Comparison of ENCODE assay signal across 2 cellular contexts in the genomic region with DNA sequence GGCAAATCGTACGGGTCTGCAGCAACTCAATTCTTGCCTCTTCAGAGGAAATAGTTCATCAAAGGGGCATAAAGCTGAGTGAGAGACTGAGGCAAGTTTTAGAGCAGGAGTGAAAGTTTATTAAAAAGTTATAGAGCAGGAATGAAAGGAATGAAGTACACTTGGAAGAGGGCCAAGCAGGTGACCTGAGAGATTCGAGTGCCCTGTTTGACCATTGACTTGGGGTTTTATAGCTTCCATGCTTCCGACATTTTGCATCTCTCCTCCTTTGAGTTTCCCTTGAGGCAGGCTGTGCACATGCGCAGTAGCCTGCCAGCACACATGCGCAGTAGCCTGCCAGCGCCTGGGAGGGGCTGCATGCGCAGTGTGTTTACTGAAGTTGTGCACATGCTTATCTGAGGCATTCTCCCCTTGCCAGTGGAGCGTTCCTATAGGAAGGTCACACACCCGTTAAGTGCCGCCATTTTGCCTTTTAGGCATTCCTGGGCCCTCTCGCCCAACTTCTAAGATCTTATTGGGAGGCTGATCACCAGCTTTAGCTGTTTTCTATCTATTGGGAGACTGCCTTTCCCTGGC.
TF ChIP-seq lines count a peak whose summit lies in the region.

No MANE protein-coding gene starts in this region.

TF ChIP-seq in K562, 482 proteins besides CTCF, POLR2A, EP300 and RAD21 (continued from another document and continues in another):
- TF ChIP-seq, protein P1, sequence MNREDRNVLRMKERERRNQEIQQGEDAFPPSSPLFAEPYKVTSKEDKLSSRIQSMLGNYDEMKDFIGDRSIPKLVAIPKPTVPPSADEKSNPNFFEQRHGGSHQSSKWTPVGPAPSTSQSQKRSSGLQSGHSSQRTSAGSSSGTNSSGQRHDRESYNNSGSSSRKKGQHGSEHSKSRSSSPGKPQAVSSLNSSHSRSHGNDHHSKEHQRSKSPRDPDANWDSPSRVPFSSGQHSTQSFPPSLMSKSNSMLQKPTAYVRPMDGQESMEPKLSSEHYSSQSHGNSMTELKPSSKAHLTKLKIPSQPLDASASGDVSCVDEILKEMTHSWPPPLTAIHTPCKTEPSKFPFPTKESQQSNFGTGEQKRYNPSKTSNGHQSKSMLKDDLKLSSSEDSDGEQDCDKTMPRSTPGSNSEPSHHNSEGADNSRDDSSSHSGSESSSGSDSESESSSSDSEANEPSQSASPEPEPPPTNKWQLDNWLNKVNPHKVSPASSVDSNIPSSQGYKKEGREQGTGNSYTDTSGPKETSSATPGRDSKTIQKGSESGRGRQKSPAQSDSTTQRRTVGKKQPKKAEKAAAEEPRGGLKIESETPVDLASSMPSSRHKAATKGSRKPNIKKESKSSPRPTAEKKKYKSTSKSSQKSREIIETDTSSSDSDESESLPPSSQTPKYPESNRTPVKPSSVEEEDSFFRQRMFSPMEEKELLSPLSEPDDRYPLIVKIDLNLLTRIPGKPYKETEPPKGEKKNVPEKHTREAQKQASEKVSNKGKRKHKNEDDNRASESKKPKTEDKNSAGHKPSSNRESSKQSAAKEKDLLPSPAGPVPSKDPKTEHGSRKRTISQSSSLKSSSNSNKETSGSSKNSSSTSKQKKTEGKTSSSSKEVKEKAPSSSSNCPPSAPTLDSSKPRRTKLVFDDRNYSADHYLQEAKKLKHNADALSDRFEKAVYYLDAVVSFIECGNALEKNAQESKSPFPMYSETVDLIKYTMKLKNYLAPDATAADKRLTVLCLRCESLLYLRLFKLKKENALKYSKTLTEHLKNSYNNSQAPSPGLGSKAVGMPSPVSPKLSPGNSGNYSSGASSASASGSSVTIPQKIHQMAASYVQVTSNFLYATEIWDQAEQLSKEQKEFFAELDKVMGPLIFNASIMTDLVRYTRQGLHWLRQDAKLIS (CRISPR knock-in tag; IDR thresholded peaks at IDR 0.05), result no peak
- TF ChIP-seq STAT5B (CRISPR knock-in tag; IDR thresholded peaks at IDR 0.05) (no peak), ZNF354B (CRISPR knock-in tag; IDR thresholded peaks at IDR 0.05) (no peak), GABPB2 (CRISPR knock-in tag; conservative IDR thresholded peaks at IDR 0.05) (no peak), L3MBTL2 (IDR thresholded peaks at IDR 0.05) (peak; percentile 76)
- TF ChIP-seq, protein P2, sequence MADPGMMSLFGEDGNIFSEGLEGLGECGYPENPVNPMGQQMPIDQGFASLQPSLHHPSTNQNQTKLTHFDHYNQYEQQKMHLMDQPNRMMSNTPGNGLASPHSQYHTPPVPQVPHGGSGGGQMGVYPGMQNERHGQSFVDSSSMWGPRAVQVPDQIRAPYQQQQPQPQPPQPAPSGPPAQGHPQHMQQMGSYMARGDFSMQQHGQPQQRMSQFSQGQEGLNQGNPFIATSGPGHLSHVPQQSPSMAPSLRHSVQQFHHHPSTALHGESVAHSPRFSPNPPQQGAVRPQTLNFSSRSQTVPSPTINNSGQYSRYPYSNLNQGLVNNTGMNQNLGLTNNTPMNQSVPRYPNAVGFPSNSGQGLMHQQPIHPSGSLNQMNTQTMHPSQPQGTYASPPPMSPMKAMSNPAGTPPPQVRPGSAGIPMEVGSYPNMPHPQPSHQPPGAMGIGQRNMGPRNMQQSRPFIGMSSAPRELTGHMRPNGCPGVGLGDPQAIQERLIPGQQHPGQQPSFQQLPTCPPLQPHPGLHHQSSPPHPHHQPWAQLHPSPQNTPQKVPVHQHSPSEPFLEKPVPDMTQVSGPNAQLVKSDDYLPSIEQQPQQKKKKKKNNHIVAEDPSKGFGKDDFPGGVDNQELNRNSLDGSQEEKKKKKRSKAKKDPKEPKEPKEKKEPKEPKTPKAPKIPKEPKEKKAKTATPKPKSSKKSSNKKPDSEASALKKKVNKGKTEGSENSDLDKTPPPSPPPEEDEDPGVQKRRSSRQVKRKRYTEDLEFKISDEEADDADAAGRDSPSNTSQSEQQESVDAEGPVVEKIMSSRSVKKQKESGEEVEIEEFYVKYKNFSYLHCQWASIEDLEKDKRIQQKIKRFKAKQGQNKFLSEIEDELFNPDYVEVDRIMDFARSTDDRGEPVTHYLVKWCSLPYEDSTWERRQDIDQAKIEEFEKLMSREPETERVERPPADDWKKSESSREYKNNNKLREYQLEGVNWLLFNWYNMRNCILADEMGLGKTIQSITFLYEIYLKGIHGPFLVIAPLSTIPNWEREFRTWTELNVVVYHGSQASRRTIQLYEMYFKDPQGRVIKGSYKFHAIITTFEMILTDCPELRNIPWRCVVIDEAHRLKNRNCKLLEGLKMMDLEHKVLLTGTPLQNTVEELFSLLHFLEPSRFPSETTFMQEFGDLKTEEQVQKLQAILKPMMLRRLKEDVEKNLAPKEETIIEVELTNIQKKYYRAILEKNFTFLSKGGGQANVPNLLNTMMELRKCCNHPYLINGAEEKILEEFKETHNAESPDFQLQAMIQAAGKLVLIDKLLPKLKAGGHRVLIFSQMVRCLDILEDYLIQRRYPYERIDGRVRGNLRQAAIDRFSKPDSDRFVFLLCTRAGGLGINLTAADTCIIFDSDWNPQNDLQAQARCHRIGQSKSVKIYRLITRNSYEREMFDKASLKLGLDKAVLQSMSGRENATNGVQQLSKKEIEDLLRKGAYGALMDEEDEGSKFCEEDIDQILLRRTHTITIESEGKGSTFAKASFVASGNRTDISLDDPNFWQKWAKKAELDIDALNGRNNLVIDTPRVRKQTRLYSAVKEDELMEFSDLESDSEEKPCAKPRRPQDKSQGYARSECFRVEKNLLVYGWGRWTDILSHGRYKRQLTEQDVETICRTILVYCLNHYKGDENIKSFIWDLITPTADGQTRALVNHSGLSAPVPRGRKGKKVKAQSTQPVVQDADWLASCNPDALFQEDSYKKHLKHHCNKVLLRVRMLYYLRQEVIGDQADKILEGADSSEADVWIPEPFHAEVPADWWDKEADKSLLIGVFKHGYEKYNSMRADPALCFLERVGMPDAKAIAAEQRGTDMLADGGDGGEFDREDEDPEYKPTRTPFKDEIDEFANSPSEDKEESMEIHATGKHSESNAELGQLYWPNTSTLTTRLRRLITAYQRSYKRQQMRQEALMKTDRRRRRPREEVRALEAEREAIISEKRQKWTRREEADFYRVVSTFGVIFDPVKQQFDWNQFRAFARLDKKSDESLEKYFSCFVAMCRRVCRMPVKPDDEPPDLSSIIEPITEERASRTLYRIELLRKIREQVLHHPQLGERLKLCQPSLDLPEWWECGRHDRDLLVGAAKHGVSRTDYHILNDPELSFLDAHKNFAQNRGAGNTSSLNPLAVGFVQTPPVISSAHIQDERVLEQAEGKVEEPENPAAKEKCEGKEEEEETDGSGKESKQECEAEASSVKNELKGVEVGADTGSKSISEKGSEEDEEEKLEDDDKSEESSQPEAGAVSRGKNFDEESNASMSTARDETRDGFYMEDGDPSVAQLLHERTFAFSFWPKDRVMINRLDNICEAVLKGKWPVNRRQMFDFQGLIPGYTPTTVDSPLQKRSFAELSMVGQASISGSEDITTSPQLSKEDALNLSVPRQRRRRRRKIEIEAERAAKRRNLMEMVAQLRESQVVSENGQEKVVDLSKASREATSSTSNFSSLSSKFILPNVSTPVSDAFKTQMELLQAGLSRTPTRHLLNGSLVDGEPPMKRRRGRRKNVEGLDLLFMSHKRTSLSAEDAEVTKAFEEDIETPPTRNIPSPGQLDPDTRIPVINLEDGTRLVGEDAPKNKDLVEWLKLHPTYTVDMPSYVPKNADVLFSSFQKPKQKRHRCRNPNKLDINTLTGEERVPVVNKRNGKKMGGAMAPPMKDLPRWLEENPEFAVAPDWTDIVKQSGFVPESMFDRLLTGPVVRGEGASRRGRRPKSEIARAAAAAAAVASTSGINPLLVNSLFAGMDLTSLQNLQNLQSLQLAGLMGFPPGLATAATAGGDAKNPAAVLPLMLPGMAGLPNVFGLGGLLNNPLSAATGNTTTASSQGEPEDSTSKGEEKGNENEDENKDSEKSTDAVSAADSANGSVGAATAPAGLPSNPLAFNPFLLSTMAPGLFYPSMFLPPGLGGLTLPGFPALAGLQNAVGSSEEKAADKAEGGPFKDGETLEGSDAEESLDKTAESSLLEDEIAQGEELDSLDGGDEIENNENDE (IDR thresholded peaks at IDR 0.05; ENCODE audit: low read depth, low read length), result no peak

TF ChIP-seq in HepG2, 621 proteins besides CTCF, POLR2A, EP300 and RAD21 (continued from another document):
- TF ChIP-seq, protein P3, sequence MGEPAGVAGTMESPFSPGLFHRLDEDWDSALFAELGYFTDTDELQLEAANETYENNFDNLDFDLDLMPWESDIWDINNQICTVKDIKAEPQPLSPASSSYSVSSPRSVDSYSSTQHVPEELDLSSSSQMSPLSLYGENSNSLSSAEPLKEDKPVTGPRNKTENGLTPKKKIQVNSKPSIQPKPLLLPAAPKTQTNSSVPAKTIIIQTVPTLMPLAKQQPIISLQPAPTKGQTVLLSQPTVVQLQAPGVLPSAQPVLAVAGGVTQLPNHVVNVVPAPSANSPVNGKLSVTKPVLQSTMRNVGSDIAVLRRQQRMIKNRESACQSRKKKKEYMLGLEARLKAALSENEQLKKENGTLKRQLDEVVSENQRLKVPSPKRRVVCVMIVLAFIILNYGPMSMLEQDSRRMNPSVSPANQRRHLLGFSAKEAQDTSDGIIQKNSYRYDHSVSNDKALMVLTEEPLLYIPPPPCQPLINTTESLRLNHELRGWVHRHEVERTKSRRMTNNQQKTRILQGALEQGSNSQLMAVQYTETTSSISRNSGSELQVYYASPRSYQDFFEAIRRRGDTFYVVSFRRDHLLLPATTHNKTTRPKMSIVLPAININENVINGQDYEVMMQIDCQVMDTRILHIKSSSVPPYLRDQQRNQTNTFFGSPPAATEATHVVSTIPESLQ (CRISPR knock-in tag; conservative IDR thresholded peaks at IDR 0.05), result no peak
- TF ChIP-seq HIVEP1 (CRISPR knock-in tag; IDR thresholded peaks at IDR 0.05) (no peak), ZC3H4 (CRISPR knock-in tag; IDR thresholded peaks at IDR 0.05; ENCODE audit: borderline replicate concordance) (no peak), ISL2 (CRISPR knock-in tag; IDR thresholded peaks at IDR 0.05) (no peak), SCMH1 (CRISPR knock-in tag; IDR thresholded peaks at IDR 0.05; ENCODE audit: borderline replicate concordance) (no peak), HNRNPK (IDR thresholded peaks at IDR 0.05; ENCODE audit: low read depth, low read length, poor library complexity, severe bottlenecking) (no peak), FOXK1 (CRISPR knock-in tag; IDR thresholded peaks at IDR 0.05; ENCODE audit: borderline replicate concordance, low read depth) (no peak), PAF1 (CRISPR knock-in tag; IDR thresholded peaks at IDR 0.05) (no peak), ZNF501 (CRISPR knock-in tag; IDR thresholded peaks at IDR 0.05) (no peak), KDM4B (CRISPR knock-in tag; IDR thresholded peaks at IDR 0.05) (no peak), SKI (IDR thresholded peaks at IDR 0.05; ENCODE audit: partially characterized antibody) (no peak)
- TF ChIP-seq, protein P4, sequence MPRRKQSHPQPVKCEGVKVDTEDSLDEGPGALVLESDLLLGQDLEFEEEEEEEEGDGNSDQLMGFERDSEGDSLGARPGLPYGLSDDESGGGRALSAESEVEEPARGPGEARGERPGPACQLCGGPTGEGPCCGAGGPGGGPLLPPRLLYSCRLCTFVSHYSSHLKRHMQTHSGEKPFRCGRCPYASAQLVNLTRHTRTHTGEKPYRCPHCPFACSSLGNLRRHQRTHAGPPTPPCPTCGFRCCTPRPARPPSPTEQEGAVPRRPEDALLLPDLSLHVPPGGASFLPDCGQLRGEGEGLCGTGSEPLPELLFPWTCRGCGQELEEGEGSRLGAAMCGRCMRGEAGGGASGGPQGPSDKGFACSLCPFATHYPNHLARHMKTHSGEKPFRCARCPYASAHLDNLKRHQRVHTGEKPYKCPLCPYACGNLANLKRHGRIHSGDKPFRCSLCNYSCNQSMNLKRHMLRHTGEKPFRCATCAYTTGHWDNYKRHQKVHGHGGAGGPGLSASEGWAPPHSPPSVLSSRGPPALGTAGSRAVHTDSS (CRISPR knock-in tag; conservative IDR thresholded peaks at IDR 0.05), result no peak
- TF ChIP-seq, protein P5, sequence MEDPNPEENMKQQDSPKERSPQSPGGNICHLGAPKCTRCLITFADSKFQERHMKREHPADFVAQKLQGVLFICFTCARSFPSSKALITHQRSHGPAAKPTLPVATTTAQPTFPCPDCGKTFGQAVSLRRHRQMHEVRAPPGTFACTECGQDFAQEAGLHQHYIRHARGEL (CRISPR knock-in tag; IDR thresholded peaks at IDR 0.05), result no peak
- TF ChIP-seq, protein P6, sequence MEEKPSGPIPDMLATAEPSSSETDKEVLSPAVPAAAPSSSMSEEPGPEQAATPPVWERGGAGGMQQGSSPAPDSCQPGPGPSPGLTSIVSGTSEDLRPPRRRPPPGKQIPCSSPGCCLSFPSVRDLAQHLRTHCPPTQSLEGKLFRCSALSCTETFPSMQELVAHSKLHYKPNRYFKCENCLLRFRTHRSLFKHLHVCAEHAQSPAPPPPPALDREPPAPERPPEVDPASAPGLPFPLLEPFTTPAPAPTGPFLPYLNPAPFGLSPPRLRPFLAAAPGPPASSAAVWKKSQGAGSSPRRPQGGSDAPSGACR (CRISPR knock-in tag; IDR thresholded peaks at IDR 0.05), result no peak
- TF ChIP-seq, protein P7, sequence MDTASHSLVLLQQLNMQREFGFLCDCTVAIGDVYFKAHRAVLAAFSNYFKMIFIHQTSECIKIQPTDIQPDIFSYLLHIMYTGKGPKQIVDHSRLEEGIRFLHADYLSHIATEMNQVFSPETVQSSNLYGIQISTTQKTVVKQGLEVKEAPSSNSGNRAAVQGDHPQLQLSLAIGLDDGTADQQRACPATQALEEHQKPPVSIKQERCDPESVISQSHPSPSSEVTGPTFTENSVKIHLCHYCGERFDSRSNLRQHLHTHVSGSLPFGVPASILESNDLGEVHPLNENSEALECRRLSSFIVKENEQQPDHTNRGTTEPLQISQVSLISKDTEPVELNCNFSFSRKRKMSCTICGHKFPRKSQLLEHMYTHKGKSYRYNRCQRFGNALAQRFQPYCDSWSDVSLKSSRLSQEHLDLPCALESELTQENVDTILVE (CRISPR knock-in tag; IDR thresholded peaks at IDR 0.05), result no peak
- TF ChIP-seq, protein P8, sequence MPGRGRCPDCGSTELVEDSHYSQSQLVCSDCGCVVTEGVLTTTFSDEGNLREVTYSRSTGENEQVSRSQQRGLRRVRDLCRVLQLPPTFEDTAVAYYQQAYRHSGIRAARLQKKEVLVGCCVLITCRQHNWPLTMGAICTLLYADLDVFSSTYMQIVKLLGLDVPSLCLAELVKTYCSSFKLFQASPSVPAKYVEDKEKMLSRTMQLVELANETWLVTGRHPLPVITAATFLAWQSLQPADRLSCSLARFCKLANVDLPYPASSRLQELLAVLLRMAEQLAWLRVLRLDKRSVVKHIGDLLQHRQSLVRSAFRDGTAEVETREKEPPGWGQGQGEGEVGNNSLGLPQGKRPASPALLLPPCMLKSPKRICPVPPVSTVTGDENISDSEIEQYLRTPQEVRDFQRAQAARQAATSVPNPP (CRISPR knock-in tag; IDR thresholded peaks at IDR 0.05), result no peak
- TF ChIP-seq, protein P9, sequence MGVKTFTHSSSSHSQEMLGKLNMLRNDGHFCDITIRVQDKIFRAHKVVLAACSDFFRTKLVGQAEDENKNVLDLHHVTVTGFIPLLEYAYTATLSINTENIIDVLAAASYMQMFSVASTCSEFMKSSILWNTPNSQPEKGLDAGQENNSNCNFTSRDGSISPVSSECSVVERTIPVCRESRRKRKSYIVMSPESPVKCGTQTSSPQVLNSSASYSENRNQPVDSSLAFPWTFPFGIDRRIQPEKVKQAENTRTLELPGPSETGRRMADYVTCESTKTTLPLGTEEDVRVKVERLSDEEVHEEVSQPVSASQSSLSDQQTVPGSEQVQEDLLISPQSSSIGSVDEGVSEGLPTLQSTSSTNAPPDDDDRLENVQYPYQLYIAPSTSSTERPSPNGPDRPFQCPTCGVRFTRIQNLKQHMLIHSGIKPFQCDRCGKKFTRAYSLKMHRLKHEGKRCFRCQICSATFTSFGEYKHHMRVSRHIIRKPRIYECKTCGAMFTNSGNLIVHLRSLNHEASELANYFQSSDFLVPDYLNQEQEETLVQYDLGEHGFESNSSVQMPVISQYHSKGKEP (CRISPR knock-in tag; IDR thresholded peaks at IDR 0.05), result no peak
